18 cellular contexts compared by ENCODE assay signal in the genomic region with DNA sequence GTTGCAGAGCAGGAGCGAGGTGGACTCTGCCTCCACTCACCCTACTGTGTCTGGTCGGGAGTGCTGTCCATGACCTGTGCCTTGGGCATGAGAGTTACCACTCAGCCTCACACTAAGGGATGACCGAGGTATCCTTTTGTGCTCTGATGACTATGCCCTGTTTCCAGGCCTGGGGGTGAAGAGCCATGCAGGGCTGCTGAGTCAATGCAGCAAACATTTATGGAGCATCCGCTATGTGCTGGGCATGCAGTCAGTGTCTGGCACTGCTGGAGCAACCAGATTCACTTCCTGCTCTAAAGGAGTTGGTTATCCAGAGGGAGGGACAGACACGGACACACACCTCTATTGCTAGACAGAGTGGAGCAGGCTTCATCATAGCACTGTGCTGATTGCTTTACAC. TPM values are rescaled to one million over a fixed set of nuclear protein-coding genes. Genes with fewer than 3 reads are reported as not detected.
DNase-seq lines count a peak whose midpoint lies in the region; ATAC-seq, FAIRE-seq and TF ChIP-seq lines count a peak whose summit lies in the region.
"Had no signal": no experiment of that assay in that cellular context is flagged by ENCODE, and none has a peak within 500 bp of the region (broad histone marks: within the 10 kb centered on the region; RNA-seq: fewer than 3 reads in every experiment).

No MANE protein-coding gene starts in this region.

- DNase-seq in DMS53 (lab: John Stamatoyannopoulos, UW) (peak; percentile 19), DMS53 treated with DMSO at 0.1 percent for 48 hours (lab: John Stamatoyannopoulos, UW; ENCODE audit: unreplicated experiment) (no peak), T1000 (lab: John Stamatoyannopoulos, UW) (peak; percentile 62), hepatocyte (ENCODE audit: low spot score) (peak; percentile 26), urothelium cell line (ENCODE audit: low spot score) (peak; percentile 60), NOMO-1 treated with dmso at 0.1 percent for 144 hours (lab: John Stamatoyannopoulos, UW; ENCODE audit: unreplicated experiment) (no peak), NCI-H2107 (lab: John Stamatoyannopoulos, UW) (no peak)
- DNase-seq: activated CD8-positive, alpha-beta memory T cell treated with anti-CD3 and anti-CD28 coated beads for 24 hours; activated naive CD4-positive, alpha-beta T cell treated with Interleukin-2 at 50 U/mL for 16 hours; natural killer cell; NCI-H2081 treated with DMSO at 0.1 percent for 48 hours; T-helper 9 cell; testis had no signal

- no peaks in the 10 kb centered on the region for H3K36me3 ChIP-seq in hepatocyte (replicated peaks; ENCODE audit: insufficient read depth, low read depth)

- no peaks in the 10 kb centered on the region for H3K9me2 ChIP-seq in hepatocyte (replicated peaks; ENCODE audit: insufficient read depth)

- FAIRE-seq in urothelium cell line (lab: Jason Lieb, UNC), result no peak
- FAIRE-seq: islet of Langerhans had no signal

- no peak for ATAC-seq in HG03439 (IDR thresholded peaks at IDR 0.05; ENCODE audit: unreplicated experiment)
- ATAC-seq: natural killer cell had no signal

- no peaks in the 10 kb centered on the region for H4K20me1 ChIP-seq in hepatocyte (ENCODE audit: insufficient read depth, poor library complexity, severe bottlenecking)

- peaks cover 2% of the 10 kb centered on the region for H3K27me3 ChIP-seq in hepatocyte
- H3K27me3 ChIP-seq: testis had no signal

- no peak overlapping the region for H3K4me2 ChIP-seq in hepatocyte
- H3K4me2 ChIP-seq: KMS-11 had no signal

- H3K4me1 ChIP-seq in hepatocyte (ENCODE audit: insufficient read depth), result no peaks in the 10 kb centered on the region
- H3K4me1 ChIP-seq: testis had no signal

- peaks cover 6% of the 10 kb centered on the region for H3K79me2 ChIP-seq in hepatocyte

- 82% methylated on average over 5 of the region's 5 CpGs for WGBS in hepatocyte (ENCODE audit: low lambda C conversion rate, missing lambda C conversion rate)

- no peaks in the 10 kb centered on the region for H3K9me3 ChIP-seq in hepatocyte (ENCODE audit: low read depth)
- H3K9me3 ChIP-seq: testis had no signal

- no peak overlapping the region for H2AFZ ChIP-seq in hepatocyte

- TF ChIP-seq CTCF in hepatocyte (IDR thresholded peaks at IDR 0.05; ENCODE audit: poor library complexity), result no peak

- no peak overlapping the region for H3K4me3 ChIP-seq in hepatocyte
- H3K4me3 ChIP-seq: testis had no signal

- no peak overlapping the region for H3K27ac ChIP-seq in hepatocyte
- H3K27ac ChIP-seq: 22Rv1, KMS-11, testis had no signal

RNA-seq across cellular contexts. Expression of a gene that starts 7.6 kb away (rescaled TPM):
- 5.7 and 8.8 TPM in 2 replicates for total RNA-seq in hepatocyte
- polyA plus RNA-seq in hepatocyte, result 18.2 and 19.6 TPM in 2 replicates
- total RNA-seq: natural killer cell, skeletal muscle tissue had no signal

Comparison
In these comparisons a context has a peak if more than half of its experiments do, and no peak if none do; other contexts are left out.
1. DNase-seq: peak in DMS53 (single experiment), T1000 (single experiment), hepatocyte (single experiment) and urothelium cell line (single experiment); none in DMS53 treated with DMSO at 0.1 percent for 48 hours (single experiment), NOMO-1 treated with dmso at 0.1 percent for 144 hours (single experiment) and NCI-H2107 (single experiment).